Comparison of ENCODE assay signal across 15 cellular contexts in genomic region chr9:107007361-107007760, GRCh38.
A peak's percentile ranks its signal among the peaks of the same experiment; 100 is the strongest.
DNase-seq lines count a peak whose midpoint lies in the region; ATAC-seq and TF ChIP-seq lines count a peak whose summit lies in the region.
"Had no signal": no experiment of that assay in that cellular context is flagged by ENCODE, and none has a peak within 500 bp of the region (broad histone marks: within the 10 kb centered on the region; RNA-seq: fewer than 3 reads in every experiment).

No MANE protein-coding gene starts in this region.

- TF ChIP-seq CTCF in left ventricle myocardium inferior (IDR thresholded peaks at IDR 0.05; ENCODE audit: borderline replicate concordance) (no peak), heart left ventricle (IDR thresholded peaks at IDR 0.05) (no peak), glutamatergic neuron (IDR thresholded peaks at IDR 0.05; ENCODE audit: partially characterized antibody, unreplicated experiment) (no peak)

- WGBS in heart left ventricle, 4 donors = 65 to 80% (median 75%) methylated on average over 6 of the region's 6 CpGs

- H3K27me3 ChIP-seq in left ventricle myocardium inferior (ENCODE audit: low read depth) (no peaks in the 10 kb centered on the region), heart left ventricle (no peaks in the 10 kb centered on the region)
- no peaks in the 10 kb centered on the region for H3K27me3 ChIP-seq in CD8-positive, alpha-beta memory T cell (ENCODE audit: insufficient read depth, low read length, poor library complexity, severe bottlenecking)

- H3K9me3 Mint-ChIP-seq in glutamatergic neuron (ENCODE audit: unreplicated experiment) = peaks cover 4% of the 10 kb centered on the region
- H3K9me3 Mint-ChIP-seq in CD8-positive, alpha-beta memory T cell = peaks cover 0 to 5% (median 2%) of the 10 kb centered on the region in 5 donors

- intact Hi-C loops in left ventricle myocardium inferior (cut with micrococcal nuclease) (no loop called here), heart left ventricle (cut with DNase I) (no loop called here)

- H3K4me3 ChIP-seq in left ventricle myocardium inferior (no peak overlapping the region), heart left ventricle (no peak overlapping the region)
- H3K4me3 ChIP-seq in CD8-positive, alpha-beta memory T cell (ENCODE audit: low read length) = no peak overlapping the region

- H3K4me3 Mint-ChIP-seq in glutamatergic neuron (ENCODE audit: unreplicated experiment) = no peak overlapping the region
- no peak overlapping the region for H3K4me3 Mint-ChIP-seq in CD8-positive, alpha-beta memory T cell
- H3K4me3 Mint-ChIP-seq: B cell had no signal

- H3K36me3 Mint-ChIP-seq in glutamatergic neuron (ENCODE audit: unreplicated experiment) = peaks cover 27% of the 10 kb centered on the region
- no peaks in the 10 kb centered on the region for H3K36me3 Mint-ChIP-seq in CD8-positive, alpha-beta memory T cell

- H3K4me1 ChIP-seq in left ventricle myocardium inferior = peaks cover 6% of the 10 kb centered on the region
- peaks cover 0 to 3% (median 0%) of the 10 kb centered on the region in 12 donors for H3K4me1 ChIP-seq in heart left ventricle
- no peaks in the 10 kb centered on the region for H3K4me1 ChIP-seq in CD8-positive, alpha-beta memory T cell (ENCODE audit: insufficient read depth, low read length)
- H3K4me1 ChIP-seq: Caco-2 had no signal

- peak overlapping the region; percentile 45 for H3K27ac Mint-ChIP-seq in glutamatergic neuron (ENCODE audit: unreplicated experiment)
- H3K27ac Mint-ChIP-seq in CD8-positive, alpha-beta memory T cell = no peak overlapping the region
- H3K27ac Mint-ChIP-seq: B cell had no signal

- TF ChIP-seq POLR2A in heart left ventricle (IDR thresholded peaks at IDR 0.05) = no peak

- H3K4me1 Mint-ChIP-seq in glutamatergic neuron (ENCODE audit: low read depth, unreplicated experiment) = peaks cover 24% of the 10 kb centered on the region
- H3K4me1 Mint-ChIP-seq in CD8-positive, alpha-beta memory T cell = no peaks in the 10 kb centered on the region

- H3K27ac ChIP-seq in left ventricle myocardium inferior (replicated peaks) = peak overlapping the region; percentile 24
- no peak overlapping the region for H3K27ac ChIP-seq in heart left ventricle
- H3K27ac ChIP-seq in CD8-positive, alpha-beta memory T cell (ENCODE audit: low read depth, low read length) = no peak overlapping the region

- no peak for DNase-seq in left ventricle myocardium inferior
- no peak for DNase-seq in heart left ventricle
- peak; percentile 94 for DNase-seq in NCI-H82 (lab: John Stamatoyannopoulos, UW)
- DNase-seq in glutamatergic neuron = no peak
- DNase-seq in stimulated activated naive CD8-positive, alpha-beta T cell treated with anti-CD3 and anti-CD28 coated beads, Interleukin-15, Interleukin-2, amounts not matched to agents 100 U/mL and 50 U/mL, for 24 hours = no peak
- DNase-seq in CD8-positive, alpha-beta memory T cell = no peak
- no peak for DNase-seq in COR-L47 (lab: John Stamatoyannopoulos, UW)
- DNase-seq: 8988T, Caco-2, KBM-7, NCI-H1105, NCI-H2081 treated with DMSO at 0.1 percent for 48 hours had no signal

- CTCF ChIA-PET in CD8-positive, alpha-beta memory T cell (lab: Charles Lee) = no interaction called here

- no peak for ATAC-seq in heart left ventricle
- no peak for ATAC-seq in stimulated activated naive CD8-positive, alpha-beta T cell treated with anti-CD3 and anti-CD28 coated beads, Interleukin-15, Interleukin-2, amounts not matched to agents 100 U/mL and 50 U/mL, for 24 hours
- no peak for ATAC-seq in GM18519 (IDR thresholded peaks at IDR 0.05; ENCODE audit: low FRiP score, unreplicated experiment)
- ATAC-seq: HepG2 had no signal

- peaks cover 76% of the 10 kb centered on the region for H3K36me3 ChIP-seq in left ventricle myocardium inferior
- H3K36me3 ChIP-seq in heart left ventricle = peaks cover 0 to 83% (median 34%) of the 10 kb centered on the region in 9 donors
- no peaks in the 10 kb centered on the region for H3K36me3 ChIP-seq in CD8-positive, alpha-beta memory T cell (ENCODE audit: insufficient read depth, low read length)

- peaks cover 11% of the 10 kb centered on the region for H3K9me3 ChIP-seq in left ventricle myocardium inferior (replicated peaks)
- H3K9me3 ChIP-seq in heart left ventricle = peaks cover 0 to 8% (median 0%) of the 10 kb centered on the region in 12 donors
- H3K9me3 ChIP-seq in CD8-positive, alpha-beta memory T cell (ENCODE audit: low read length) = no peaks in the 10 kb centered on the region
- H3K9me3 ChIP-seq: Caco-2 had no signal

- no peaks in the 10 kb centered on the region for H3K27me3 Mint-ChIP-seq in glutamatergic neuron (ENCODE audit: unreplicated experiment)
- peaks cover 1 to 5% of the 10 kb centered on the region in 2 donors for H3K27me3 Mint-ChIP-seq in CD8-positive, alpha-beta memory T cell

- POLR2A ChIA-PET in CD8-positive, alpha-beta memory T cell (lab: Charles Lee) = no interaction called here
